ENCODE assay signal across 15 cellular contexts in genomic region chr20:49270736-49271135, GRCh38. TPM values are rescaled to one million over a fixed set of nuclear protein-coding genes. Genes with fewer than 3 reads are reported as not detected.
A peak's percentile ranks its signal among the peaks of the same experiment; 100 is the strongest.
DNase-seq lines count a peak whose midpoint lies in the region; ATAC-seq and TF ChIP-seq lines count a peak whose summit lies in the region.
"Had no signal": no experiment of that assay in that cellular context is flagged by ENCODE, and none has a peak within 500 bp of the region (broad histone marks: within the 10 kb centered on the region; RNA-seq: fewer than 3 reads in every experiment).

No MANE protein-coding gene starts in this region.

- H3K27ac Mint-ChIP-seq in HFFc6 = no peak overlapping the region
- H3K27ac Mint-ChIP-seq in activated naive CD8-positive, alpha-beta T cell treated with anti-CD3 and anti-CD28 coated beads, Interleukin-2, amount 50 U/mL, for 24 hours = no peak overlapping the region
- H3K27ac Mint-ChIP-seq in naive thymus-derived CD8-positive, alpha-beta T cell = peak overlapping the region in 5 of 10 donors; percentile 45 to 82 (median 61)

- peaks cover 76% of the 10 kb centered on the region for H3K4me1 Mint-ChIP-seq in activated T-cell treated with anti-CD3 and anti-CD28 coated beads, Interleukin-2, amount 50 U/mL, for 4 hours (ENCODE audit: low read depth)
- H3K4me1 Mint-ChIP-seq in HFFc6 (ENCODE audit: low read depth) = peaks cover 49% of the 10 kb centered on the region
- H3K4me1 Mint-ChIP-seq in activated naive CD8-positive, alpha-beta T cell treated with anti-CD3 and anti-CD28 coated beads, Interleukin-2, amount 50 U/mL, for 24 hours = peaks cover 85% of the 10 kb centered on the region
- peaks cover 34 to 83% (median 71%) of the 10 kb centered on the region in 4 donors for H3K4me1 Mint-ChIP-seq in naive thymus-derived CD8-positive, alpha-beta T cell

- POLR2A ChIA-PET in naive thymus-derived CD8-positive, alpha-beta T cell (lab: Charles Lee) = no interaction called here

- DNase-seq in activated T-cell treated with anti-CD3 and anti-CD28 coated beads, Interleukin-2, amount 50 U/mL, for 4 hours = no peak
- DNase-seq in activated T-cell treated with anti-CD3 and anti-CD28 coated beads for 4 hours = no peak
- DNase-seq in HFFc6 = no peak
- no peak for DNase-seq in activated naive CD8-positive, alpha-beta T cell treated with anti-CD3 and anti-CD28 coated beads, Interleukin-2, amount 50 U/mL, for 24 hours
- no peak for DNase-seq in naive thymus-derived CD8-positive, alpha-beta T cell
- DNase-seq in NCI-H1436 (lab: John Stamatoyannopoulos, UW) = no peak
- no peak for DNase-seq in SW 1271 (lab: John Stamatoyannopoulos, UW)
- DNase-seq: gastrocnemius medialis, left lung, NCI-H2029 treated with DMSO at 0.1 percent for 48 hours, NCI-H510A, Right ventricle myocardium superior, T1000 had no signal

- no peak for TF ChIP-seq CTCF in HFFc6 (IDR thresholded peaks at IDR 0.05)

- peak overlapping the region; percentile 84 for H3K4me3 Mint-ChIP-seq in activated T-cell treated with anti-CD3 and anti-CD28 coated beads, Interleukin-2, amount 50 U/mL, for 4 hours
- peak overlapping the region; percentile 37; the same call in 1 of the 2 replicates for H3K4me3 Mint-ChIP-seq in HFFc6
- peak overlapping the region; percentile 78 for H3K4me3 Mint-ChIP-seq in activated naive CD8-positive, alpha-beta T cell treated with anti-CD3 and anti-CD28 coated beads, Interleukin-2, amount 50 U/mL, for 24 hours
- H3K4me3 Mint-ChIP-seq in naive thymus-derived CD8-positive, alpha-beta T cell = peak overlapping the region in 8 of 10 donors; percentile 1 to 85 (median 57)

- no peak for ATAC-seq in activated T-cell treated with anti-CD3 and anti-CD28 coated beads, Interleukin-2, amount 50 U/mL, for 4 hours
- no peak for ATAC-seq in activated naive CD8-positive, alpha-beta T cell treated with anti-CD3 and anti-CD28 coated beads, Interleukin-2, amount 50 U/mL, for 24 hours
- ATAC-seq in naive thymus-derived CD8-positive, alpha-beta T cell = no peak
- ATAC-seq in GM18502 (IDR thresholded peaks at IDR 0.05; ENCODE audit: poor library complexity, unreplicated experiment) = no peak
- ATAC-seq: activated CD4-positive, CD25-positive, alpha-beta regulatory T cell treated with anti-CD3 and anti-CD28 coated beads, Interleukin-2, amount 50 U/mL, for 24 hours; left lung had no signal

- peaks cover 9% of the 10 kb centered on the region for H3K9me3 Mint-ChIP-seq in activated T-cell treated with anti-CD3 and anti-CD28 coated beads, Interleukin-2, amount 50 U/mL, for 4 hours
- 0 out of 2 replicates have a peak, but pooled peaks cover 3% of the 10 kb centered on the region for H3K9me3 Mint-ChIP-seq in HFFc6
- H3K9me3 Mint-ChIP-seq in activated naive CD8-positive, alpha-beta T cell treated with anti-CD3 and anti-CD28 coated beads, Interleukin-2, amount 50 U/mL, for 24 hours = peaks cover 5% of the 10 kb centered on the region
- H3K9me3 Mint-ChIP-seq in naive thymus-derived CD8-positive, alpha-beta T cell = peaks cover 0 to 3% (median 0%) of the 10 kb centered on the region in 9 donors

- H3K27me3 Mint-ChIP-seq in activated T-cell treated with anti-CD3 and anti-CD28 coated beads, Interleukin-2, amount 50 U/mL, for 4 hours (ENCODE audit: low read depth) = no peaks in the 10 kb centered on the region
- H3K27me3 Mint-ChIP-seq in HFFc6 (ENCODE audit: insufficient read depth) = no peaks in the 10 kb centered on the region
- no peaks in the 10 kb centered on the region for H3K27me3 Mint-ChIP-seq in activated naive CD8-positive, alpha-beta T cell treated with anti-CD3 and anti-CD28 coated beads, Interleukin-2, amount 50 U/mL, for 24 hours
- no peaks in the 10 kb centered on the region for H3K27me3 Mint-ChIP-seq in naive thymus-derived CD8-positive, alpha-beta T cell

- H3K36me3 Mint-ChIP-seq in activated T-cell treated with anti-CD3 and anti-CD28 coated beads, Interleukin-2, amount 50 U/mL, for 4 hours (ENCODE audit: insufficient read depth) = peaks cover 64% of the 10 kb centered on the region
- H3K36me3 Mint-ChIP-seq in HFFc6 (ENCODE audit: low read depth) = peaks cover 51% of the 10 kb centered on the region
- H3K36me3 Mint-ChIP-seq in activated naive CD8-positive, alpha-beta T cell treated with anti-CD3 and anti-CD28 coated beads, Interleukin-2, amount 50 U/mL, for 24 hours (ENCODE audit: low read depth) = peaks cover 82% of the 10 kb centered on the region
- peaks cover 21 to 87% (median 49%) of the 10 kb centered on the region in 3 donors for H3K36me3 Mint-ChIP-seq in naive thymus-derived CD8-positive, alpha-beta T cell

RNA-seq across cellular contexts. Expression of gene ZNFX1, which starts 7.1 kb away (rescaled TPM):
- total RNA-seq in activated T-cell treated with anti-CD3 and anti-CD28 coated beads, Interleukin-2, amount 50 U/mL, for 4 hours = 10 to 100 TPM; 52.5 to 69.2 (median 56.4) TPM
- 10 to 100 TPM; 36.1 to 41.0 (median 38.7) TPM for total RNA-seq in HFFc6 (2021; fragmentation: NEBNext Ultra II Directional; extraction: Animal tissue kit (Norgen Biotek cat#: 25700))
- 10 to 100 TPM; 56.4 to 57.2 TPM for total RNA-seq in naive thymus-derived CD8-positive, alpha-beta T cell
- polyA plus RNA-seq in naive thymus-derived CD8-positive, alpha-beta T cell = 10 to 100 TPM; 28.1 to 45.0 (median 35.8) TPM

RNA-seq across cellular contexts. Expression of gene DDX27, which starts 51.5 kb away (rescaled TPM):
- total RNA-seq in activated T-cell treated with anti-CD3 and anti-CD28 coated beads, Interleukin-2, amount 50 U/mL, for 4 hours = 10 to 100 TPM; 89.6 to 94.8 (median 93.1) TPM
- 10 to 100 TPM; 26.8 to 32.2 (median 30.5) TPM for total RNA-seq in HFFc6 (2021; fragmentation: NEBNext Ultra II Directional; extraction: Animal tissue kit (Norgen Biotek cat#: 25700))
- 10 to 100 TPM; 65.1 to 65.2 TPM for total RNA-seq in naive thymus-derived CD8-positive, alpha-beta T cell
- polyA plus RNA-seq in naive thymus-derived CD8-positive, alpha-beta T cell = 10 to 100 TPM; 28.4 to 57.7 (median 37.9) TPM
